8 cellular contexts compared by ENCODE assay signal in genomic region chr15:99251436-99251821, GRCh38. TPM values are rescaled to one million over a fixed set of nuclear protein-coding genes. Genes with fewer than 3 reads are reported as not detected.
DNase-seq lines count a peak whose midpoint lies in the region; ATAC-seq, FAIRE-seq and TF ChIP-seq lines count a peak whose summit lies in the region.

Gene LRRC28, plus strand, starts transcription at chr15:99251481. Its CDS starts 4,477 bp downstream, at chr15:99255958.

- TF ChIP-seq RAD21 in A549 (conservative IDR thresholded peaks at IDR 0.05 in 1 of 2, IDR thresholded peaks at IDR 0.05 in 1 of 2): 0 out of 5 replicates have a peak, but pooled peaks of 1 of the 2 experiments have one; percentile 18

- peak; percentile 91 for TF ChIP-seq POLR2A in A549 (IDR thresholded peaks at IDR 0.05; ENCODE audit: low read length)
- TF ChIP-seq POLR2A in GM19193 (IDR thresholded peaks at IDR 0.05; ENCODE audit: extremely low read depth, insufficient read depth, insufficient read length): peak; percentile 85
- peak in 3 of 4 donors; percentile 51 to 70 (median 59) for TF ChIP-seq POLR2A in esophagus squamous epithelium (IDR thresholded peaks at IDR 0.05)

- intact Hi-C loops in esophagus squamous epithelium (cut with DNase I): no loop called here

- no peak for FAIRE-seq in A549 (lab: Jason Lieb, UNC)

- CTCF ChIA-PET in A549 (lab: Yijun Ruan, JAX): interaction anchor here (1.0 to 2.9 kb wide), 6 partner anchors 13 to 504 kb away, joined by 3 to 13 read pairs (median 4); no protein-coding TSS in a partner anchor

- peak within 1 kb of the TSS; percentile 90 for H3K27ac Mint-ChIP-seq in neural progenitor cell

- peak within 1 kb of the TSS; percentile 76 for H3K4me3 ChIP-seq in A549
- H3K4me3 ChIP-seq in SJSA1: peak within 1 kb of the TSS; percentile 78
- H3K4me3 ChIP-seq in esophagus squamous epithelium: peak within 1 kb of the TSS; percentile 72 to 92 (median 89)
- H3K4me3 ChIP-seq in neural progenitor cell: peak within 1 kb of the TSS; percentile 64

- WGBS in A549 (ENCODE audit: missing lambda C conversion rate): 0% methylated on average over 2 of the region's 41 CpGs
- 0% methylated on average over 1 to 14 of the region's 41 CpGs for WGBS in esophagus squamous epithelium, 2 donors

- H2AFZ ChIP-seq in neural progenitor cell (replicated peaks): peak within 1 kb of the TSS; percentile 82

- no peaks in the 10 kb centered on the region for H3K27me3 Mint-ChIP-seq in neural progenitor cell (ENCODE audit: insufficient read depth, low read depth)

- H3K79me2 ChIP-seq in neural progenitor cell (ENCODE audit: low read depth): peaks cover 32% of the 10 kb centered on the region

- H3K4me3 Mint-ChIP-seq in neural progenitor cell: no peak within 1 kb of the TSS

- ATAC-seq in A549: peak; percentile 69 to 86

- H3K4me1 Mint-ChIP-seq in neural progenitor cell: peaks cover 18% of the 10 kb centered on the region

- H3K4me1 ChIP-seq in A549 (peaks cover 15% of the 10 kb centered on the region; the same call in 2 of the 3 replicates), SJSA1 (replicated peaks) (peaks cover 10% of the 10 kb centered on the region; the same call in 1 of the 2 replicates), esophagus squamous epithelium (peaks cover 13 to 65% (median 22%) of the 10 kb centered on the region in 3 donors), neural progenitor cell (peaks cover 15% of the 10 kb centered on the region)

- H3F3A ChIP-seq in neural progenitor cell (ENCODE audit: low read depth): peaks cover 9% of the 10 kb centered on the region

- H3K27ac ChIP-seq in A549 (peak within 1 kb of the TSS; percentile 91), SJSA1 (peak within 1 kb of the TSS; percentile 91), esophagus squamous epithelium (peak within 1 kb of the TSS; percentile 90 to 97 (median 96)), neural progenitor cell (peak within 1 kb of the TSS; percentile 81)

- no peak for TF ChIP-seq EP300 in A549 (IDR thresholded peaks at IDR 0.05)

- POLR2A ChIA-PET in A549 (lab: Yijun Ruan, JAX): interaction anchor here (0.6 to 2.1 kb wide), 16 partner anchors 9 to 832 kb away, joined by 3 to 11 read pairs (median 5); partner anchors contain the start of genes LYSMD4 and SYNM

- H3K4me2 ChIP-seq in A549: peak within 1 kb of the TSS; percentile 91
- peak within 1 kb of the TSS; percentile 92 for H3K4me2 ChIP-seq in neural progenitor cell

- H3K36me3 Mint-ChIP-seq in neural progenitor cell: no peaks in the 10 kb centered on the region

- H3K27me3 ChIP-seq in SJSA1 (replicated peaks) (no peaks in the 10 kb centered on the region), esophagus squamous epithelium (no peaks in the 10 kb centered on the region), neural progenitor cell (peaks cover 5% of the 10 kb centered on the region)

- H4K20me1 ChIP-seq in neural progenitor cell (ENCODE audit: low read depth): no peaks in the 10 kb centered on the region

- no peak for TF ChIP-seq CTCF in A549 (IDR thresholded peaks at IDR 0.05)
- TF ChIP-seq CTCF in esophagus squamous epithelium (IDR thresholded peaks at IDR 0.05): no peak
- TF ChIP-seq CTCF in neural progenitor cell (IDR thresholded peaks at IDR 0.05): peak; percentile 3

- DNase-seq in A549 (ENCODE audit: low read depth in 1 of 2, low spot score in 1 of 2) (no peak), SJSA1 (ENCODE audit: low read depth in 1 of 2, low spot score in 2 of 2) (peak in 1 of 2 experiments; percentile 76), esophagus squamous epithelium (lab: John Stamatoyannopoulos, UW) (no peak), neural progenitor cell (ENCODE audit: low spot score) (no peak), middle frontal gyrus (ENCODE audit: extremely low spot score, low spot score) (no peak), D341Med (ENCODE audit: low spot score) (no peak), SKM-1 (lab: John Stamatoyannopoulos, UW; ENCODE audit: unreplicated experiment) (no peak)

- H3K36me3 ChIP-seq in SJSA1 (0 out of 2 replicates have a peak, but pooled peaks cover 3% of the 10 kb centered on the region), esophagus squamous epithelium (peaks cover 0 to 8% (median 0%) of the 10 kb centered on the region in 3 donors), neural progenitor cell (no peaks in the 10 kb centered on the region)

- no peaks in the 10 kb centered on the region for H3K9me3 Mint-ChIP-seq in neural progenitor cell

- H3K9me3 ChIP-seq in A549: no peaks in the 10 kb centered on the region
- H3K9me3 ChIP-seq in SJSA1 (replicated peaks): no peaks in the 10 kb centered on the region
- H3K9me3 ChIP-seq in esophagus squamous epithelium: no peaks in the 10 kb centered on the region
- H3K9me3 ChIP-seq in neural progenitor cell (ENCODE audit: low read depth): no peaks in the 10 kb centered on the region

- H3K9ac ChIP-seq in neural progenitor cell: peak within 1 kb of the TSS; percentile 76

TF ChIP-seq in A549, 52 proteins besides CTCF, POLR2A, EP300 and RAD21 (continues in another document):
- TF ChIP-seq HOXB13 (CRISPR knock-in tag; IDR thresholded peaks at IDR 0.05; ENCODE audit: low read depth): no peak
- TF ChIP-seq ELK1 (IDR thresholded peaks at IDR 0.05; ENCODE audit: low read depth, low read length): no peak
- TF ChIP-seq FOXS1 (CRISPR knock-in tag; IDR thresholded peaks at IDR 0.05): no peak
- peak; percentile 50; the same call in 1 of the 2 replicates for TF ChIP-seq PHF8 (IDR thresholded peaks at IDR 0.05; ENCODE audit: borderline replicate concordance, low read depth)
- peak in 1 of 2 experiments; percentile 0; a peak in 2 of 5 replicates for TF ChIP-seq JUN (IDR thresholded peaks at IDR 0.05)
- peak; percentile 13; the same call in 1 of the 3 replicates for TF ChIP-seq SMC3 (IDR thresholded peaks at IDR 0.05)
- TF ChIP-seq ZNF302 (CRISPR knock-in tag; IDR thresholded peaks at IDR 0.05): no peak
- no peak for TF ChIP-seq GATA3 (IDR thresholded peaks at IDR 0.05; ENCODE audit: borderline replicate concordance)
- no peak for TF ChIP-seq HDAC2 (IDR thresholded peaks at IDR 0.05)
- no peak for TF ChIP-seq E2F6 (IDR thresholded peaks at IDR 0.05; ENCODE audit: borderline replicate concordance, low read depth)
- TF ChIP-seq EHMT2 (IDR thresholded peaks at IDR 0.05; ENCODE audit: low read depth): no peak
- no peak for TF ChIP-seq ESRRA (IDR thresholded peaks at IDR 0.05; ENCODE audit: borderline replicate concordance, low read length)
- TF ChIP-seq CBX2 (IDR thresholded peaks at IDR 0.05; ENCODE audit: borderline replicate concordance, low read depth): no peak
- no peak for TF ChIP-seq JUNB (IDR thresholded peaks at IDR 0.05)
- 0 out of 2 replicates have a peak, but pooled peaks have one; percentile 29 for TF ChIP-seq MYC (IDR thresholded peaks at IDR 0.05; ENCODE audit: borderline replicate concordance, low read length)
- TF ChIP-seq FOSL2 (IDR thresholded peaks at IDR 0.05): no peak
- no peak for TF ChIP-seq FOSL2 (CRISPR knock-in tag; IDR thresholded peaks at IDR 0.05)
- no peak for TF ChIP-seq HES2 (IDR thresholded peaks at IDR 0.05)

RNA-seq across cellular contexts. Expression of gene LRRC28, which starts in this region (rescaled TPM):
- polyA plus RNA-seq in A549 (2011; rRNA removed) (62.4 and 75.0 TPM in 2 replicates), A549 (2017; fragmentation: RNase III; extraction: RNeasy Plus Mini Kit Qiagen cat#74134 plus additional on column Dnase treatment) (18.2 to 22.3 TPM (median 19.6 TPM) in 3 replicates)
- polyA plus RNA-seq in A549 (2012; cell fraction: cytosol; rRNA removed): 20.4 and 23.3 TPM in 2 replicates
- polyA plus RNA-seq in A549 (2012; cell fraction: nucleus; rRNA removed): 7.8 and 13.6 TPM in 2 replicates
- 50.7 and 58.5 TPM in 2 replicates for polyA minus RNA-seq in A549 (2011; rRNA and poly(A)+ RNA removed)
- total RNA-seq in SJSA1 (2014; rRNA removed; shearing (Covaris generic)): 7.9 and 24.8 TPM in 2 replicates
- total RNA-seq in esophagus squamous epithelium (10 to 100 TPM; 31.7 to 41.7 (median 34.6) TPM), neural progenitor cell (ENCODE audit: low replicate concordance) (34.5 and 37.5 TPM in 2 replicates)
